Comparison of ENCODE assay signal across 9 cellular contexts in the genomic region with DNA sequence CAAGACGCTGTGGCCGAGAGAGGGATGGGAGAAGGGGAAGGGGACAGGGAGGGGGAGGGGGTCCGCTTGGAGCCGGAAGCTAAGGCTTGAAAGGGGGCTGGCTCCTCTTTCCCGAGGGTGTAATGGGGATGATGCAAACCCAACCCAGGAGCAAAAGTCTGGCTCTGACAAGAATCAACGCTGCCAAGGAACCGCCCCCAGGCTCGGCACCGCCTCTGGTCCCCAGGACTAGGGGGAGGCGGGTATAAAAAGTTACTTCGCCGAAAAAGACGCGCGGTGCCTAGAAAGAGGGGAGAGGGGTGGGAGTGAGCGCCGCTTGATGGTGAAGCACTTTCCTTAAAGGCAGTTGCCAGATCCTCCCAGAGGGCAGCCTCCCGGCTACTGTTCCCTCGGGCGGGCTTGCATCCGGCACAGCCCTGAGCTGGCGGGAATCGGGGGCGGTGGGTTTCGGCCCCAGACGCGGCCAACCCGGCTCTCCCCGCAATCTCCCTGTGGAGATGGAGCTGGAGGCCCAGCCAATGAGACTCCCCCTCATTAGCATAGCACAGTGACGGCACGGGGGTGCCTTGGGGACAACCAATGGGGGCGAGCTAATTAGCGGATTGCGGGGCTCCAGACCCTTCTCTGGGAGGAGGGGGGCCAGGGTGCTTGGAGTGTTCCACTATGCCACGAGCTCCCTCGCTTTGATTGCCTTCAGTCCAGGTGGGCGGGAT. TPM values are rescaled to one million over a fixed set of nuclear protein-coding genes. Genes with fewer than 3 reads are reported as not detected.
DNase-seq lines count a peak whose midpoint lies in the region; ATAC-seq and TF ChIP-seq lines count a peak whose summit lies in the region.
"Had no signal": no experiment of that assay in that cellular context is flagged by ENCODE, and none has a peak within 500 bp of the region (broad histone marks: within the 10 kb centered on the region; RNA-seq: fewer than 3 reads in every experiment).

Gene KCNT2, minus strand, starts transcription at position 40 of the 713 bp plus-strand sequence. CDS start 131 bp downstream, outside the sequence.

- no peaks in the 10 kb centered on the region for H3K4me1 ChIP-seq in mesodermal cell (ENCODE audit: control insufficient read depth, insufficient read depth, low read length, poor library complexity, severe bottlenecking)
- peaks cover 0 to 7% (median 0%) of the 10 kb centered on the region in 4 donors for H3K4me1 ChIP-seq in upper lobe of left lung

- no peak for TF ChIP-seq CTCF in upper lobe of left lung (IDR thresholded peaks at IDR 0.05)

- no peaks in the 10 kb centered on the region for H3K36me3 ChIP-seq in mesodermal cell (ENCODE audit: control insufficient read depth, insufficient read depth, low read length)
- H3K36me3 ChIP-seq in upper lobe of left lung, result no peaks in the 10 kb centered on the region
- H3K36me3 ChIP-seq: neutrophil had no signal

- TF ChIP-seq POLR2A in upper lobe of left lung (IDR thresholded peaks at IDR 0.05), result no peak

- 0% methylated on average over 13 to 29 of the region's 37 CpGs for WGBS in mesodermal cell (ENCODE audit: insufficient coverage in 2 of 2), 2 experiments
- 1 to 2% methylated on average over 24 of the region's 37 CpGs for WGBS in upper lobe of left lung, 2 donors

- TF ChIP-seq EP300 in upper lobe of left lung (IDR thresholded peaks at IDR 0.05), result no peak

- no peaks in the 10 kb centered on the region for H3K27me3 ChIP-seq in upper lobe of left lung

- H3K9me3 ChIP-seq in mesodermal cell (ENCODE audit: control insufficient read depth, low read length) (no peaks in the 10 kb centered on the region), upper lobe of left lung (no peaks in the 10 kb centered on the region)
- H3K9me3 ChIP-seq: neutrophil had no signal

- H3K27ac ChIP-seq in mesodermal cell (ENCODE audit: low read depth, low read length, severe bottlenecking) (peak within 1 kb of the TSS; percentile 89), upper lobe of left lung (peak within 1 kb of the TSS; percentile 48 to 73 (median 62))
- H3K27ac ChIP-seq: neutrophil had no signal

- peak; percentile 35 for ATAC-seq in esophagus mucosa
- peak; percentile 74 to 89 for ATAC-seq in upper lobe of left lung (ENCODE audit: low FRiP score in 2 of 2)
- no peak for ATAC-seq in HG03045 (IDR thresholded peaks at IDR 0.05; ENCODE audit: unreplicated experiment)

- H3K4me3 ChIP-seq in mesodermal cell (ENCODE audit: extremely low read depth, insufficient read depth, low read length, poor library complexity, severe bottlenecking) (peak within 1 kb of the TSS; percentile 73), upper lobe of left lung (peak within 1 kb of the TSS; percentile 22 to 57 (median 50))

- DNase-seq in COR-L47 (lab: John Stamatoyannopoulos, UW) (peak; percentile 96), HK-2 (ENCODE audit: unreplicated experiment) (peak; percentile 2), SK-N-DZ (ENCODE audit: low spot score) (peak; percentile 98), upper lobe of left lung (peak; percentile 52 to 82), KG1 (lab: John Stamatoyannopoulos, UW) (no peak)

RNA-seq across cellular contexts. Expression of gene KCNT2, which starts in this region (rescaled TPM):
- polyA plus RNA-seq in SK-N-DZ (2014; cell fraction: cytosol; rRNA removed), result 7.4 and 9.0 TPM in 2 replicates
- polyA plus RNA-seq in SK-N-DZ (2014; cell fraction: nucleus; rRNA removed), result 27.3 and 28.7 TPM in 2 replicates
- 0.20 TPM for total RNA-seq in esophagus mucosa
- polyA plus RNA-seq in mesodermal cell (2013, experiment 1 of 2), result 8.4 TPM
- 8.0 TPM for polyA plus RNA-seq in mesodermal cell (2013, experiment 2 of 2)
- 1 to 10 TPM; 2.7 to 9.9 (median 5.9) TPM for total RNA-seq in upper lobe of left lung

Comparison
In these comparisons a context has a peak if more than half of its experiments do, and no peak if none do; other contexts are left out.
1. Peak in ATAC-seq in esophagus mucosa; RNA of the gene not detected or under 1 TPM.